In the genomic region with DNA sequence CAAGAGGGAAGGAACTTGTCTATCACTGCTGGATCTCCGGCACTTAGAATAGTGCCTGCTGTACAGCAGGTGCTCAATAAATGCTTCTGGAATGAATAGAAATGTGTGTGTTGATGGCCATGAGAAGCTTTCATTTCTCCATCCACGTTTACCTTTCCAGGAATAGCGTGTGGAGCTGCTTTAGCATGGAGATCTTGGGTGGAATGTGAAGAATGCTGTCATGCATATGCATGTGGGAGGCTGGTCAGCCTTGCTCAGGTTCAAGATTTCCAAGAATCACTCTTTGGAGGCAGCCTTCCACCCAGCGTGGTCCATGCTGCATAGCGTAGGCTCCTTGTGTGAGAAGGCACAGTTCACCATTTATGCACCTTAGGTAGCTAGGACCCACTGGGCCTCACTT, we compare ENCODE assay signal across 21 cellular contexts. TPM values are rescaled to one million over a fixed set of nuclear protein-coding genes. Genes with fewer than 3 reads are reported as not detected.
DNase-seq lines count a peak whose midpoint lies in the region; ATAC-seq and TF ChIP-seq lines count a peak whose summit lies in the region.
"Had no signal": no experiment of that assay in that cellular context is flagged by ENCODE, and none has a peak within 500 bp of the region (broad histone marks: within the 10 kb centered on the region; RNA-seq: fewer than 3 reads in every experiment).

No MANE protein-coding gene starts in this region.

- peaks cover 90% of the 10 kb centered on the region for H3K4me1 ChIP-seq in stomach smooth muscle (ENCODE audit: control insufficient read depth, insufficient read depth, low read length)
- H3K4me1 ChIP-seq in foreskin keratinocyte: no peaks in the 10 kb centered on the region
- H3K4me1 ChIP-seq: prostate gland had no signal

- H3K27me3 ChIP-seq in stomach smooth muscle (ENCODE audit: control insufficient read depth in 1 of 2, insufficient read depth in 2 of 2, low read length in 2 of 2): no peaks in the 10 kb centered on the region
- no peaks in the 10 kb centered on the region for H3K27me3 ChIP-seq in foreskin keratinocyte
- H3K27me3 ChIP-seq: heart left ventricle had no signal

- H3K4me3 ChIP-seq in choroid plexus epithelial cell (ENCODE audit: low read depth, low read length): no peak overlapping the region
- no peak overlapping the region for H3K4me3 ChIP-seq in stomach smooth muscle (ENCODE audit: low read length in 2 of 2)
- H3K4me3 ChIP-seq: heart left ventricle, prostate gland had no signal

- no peak for ATAC-seq in HG03135 (IDR thresholded peaks at IDR 0.05; ENCODE audit: unreplicated experiment)
- no peak for ATAC-seq in foreskin keratinocyte
- ATAC-seq in activated CD8-positive, alpha-beta T cell treated with anti-CD3 and anti-CD28 coated beads, Interleukin-2, amount 10 ng/mL, durations not matched to agents 7 days and 5 days: no peak
- ATAC-seq: activated naive CD8-positive, alpha-beta T cell treated with anti-CD3 and anti-CD28 coated beads, Interleukin-2, amount 50 U/mL, for 24 hours; esophagus mucosa had no signal

- no peaks in the 10 kb centered on the region for H3K9me3 Mint-ChIP-seq in activated CD8-positive, alpha-beta T cell treated with anti-CD3 and anti-CD28 coated beads, Interleukin-2, amount 10 ng/mL, durations not matched to agents 7 days and 5 days (ENCODE audit: insufficient read depth)
- H3K9me3 Mint-ChIP-seq: activated naive CD8-positive, alpha-beta T cell treated with anti-CD3 and anti-CD28 coated beads, Interleukin-2, amount 50 U/mL, for 24 hours had no signal

- no peaks in the 10 kb centered on the region for H3K4me1 Mint-ChIP-seq in activated CD8-positive, alpha-beta T cell treated with anti-CD3 and anti-CD28 coated beads, Interleukin-2, amount 10 ng/mL, durations not matched to agents 7 days and 5 days (ENCODE audit: low read depth)

- no peak overlapping the region for H3K9ac ChIP-seq in stomach smooth muscle (ENCODE audit: low read length in 2 of 2)

- no peaks in the 10 kb centered on the region for H3K9me3 ChIP-seq in stomach smooth muscle (ENCODE audit: control insufficient read depth in 2 of 2, low read length in 2 of 2)
- H3K9me3 ChIP-seq: prostate gland had no signal

- peaks cover 11% of the 10 kb centered on the region for H3K27me3 Mint-ChIP-seq in activated CD8-positive, alpha-beta T cell treated with anti-CD3 and anti-CD28 coated beads, Interleukin-2, amount 10 ng/mL, durations not matched to agents 7 days and 5 days (ENCODE audit: low read depth)
- H3K27me3 Mint-ChIP-seq: activated naive CD8-positive, alpha-beta T cell treated with anti-CD3 and anti-CD28 coated beads, Interleukin-2, amount 50 U/mL, for 24 hours had no signal

- DNase-seq in H4 (ENCODE audit: low spot score): peak; percentile 34
- peak; percentile 41 for DNase-seq in choroid plexus epithelial cell (ENCODE audit: low read depth)
- DNase-seq in kidney tubule cell (ENCODE audit: low spot score): peak; percentile 23
- no peak for DNase-seq in foreskin keratinocyte
- DNase-seq in activated CD8-positive, alpha-beta T cell treated with anti-CD3 and anti-CD28 coated beads, Interleukin-2, amount 10 ng/mL, durations not matched to agents 7 days and 5 days: no peak
- DNase-seq: activated naive CD8-positive, alpha-beta T cell treated with anti-CD3 and anti-CD28 coated beads, Interleukin-2, amount 50 U/mL, for 24 hours; caudate nucleus; COR-L47; DND-41; Karpas-422; NCI-H1092; NCI-H2081 treated with DMSO at 0.1 percent for 48 hours; NCI-H510A treated with DMSO at 0.1 percent for 48 hours; RPMI8226 had no signal

- H3K27ac ChIP-seq in stomach smooth muscle (ENCODE audit: low read length) (peak overlapping the region; percentile 46), foreskin keratinocyte (no peak overlapping the region)
- H3K27ac ChIP-seq: prostate gland had no signal

- no peak overlapping the region for H3K4me3 Mint-ChIP-seq in activated CD8-positive, alpha-beta T cell treated with anti-CD3 and anti-CD28 coated beads, Interleukin-2, amount 10 ng/mL, durations not matched to agents 7 days and 5 days
- H3K4me3 Mint-ChIP-seq: activated naive CD8-positive, alpha-beta T cell treated with anti-CD3 and anti-CD28 coated beads, Interleukin-2, amount 50 U/mL, for 24 hours had no signal

- H3K36me3 ChIP-seq in stomach smooth muscle (ENCODE audit: control insufficient read depth in 2 of 2, insufficient read depth in 2 of 2, low read length in 2 of 2): no peaks in the 10 kb centered on the region
- H3K36me3 ChIP-seq: heart left ventricle, prostate gland had no signal

- TF ChIP-seq CTCF in choroid plexus epithelial cell (conservative IDR thresholded peaks at IDR 0.05; ENCODE audit: low read depth, low read length) (no peak), foreskin keratinocyte (conservative IDR thresholded peaks at IDR 0.05) (no peak)

- CTCF ChIA-PET in activated CD8-positive, alpha-beta T cell treated with anti-CD3 and anti-CD28 coated beads, Interleukin-2, amount 10 ng/mL, durations not matched to agents 7 days and 5 days (lab: Charles Lee): interaction anchor here (1.1 to 1.6 kb wide), 2 partner anchors 115 to 156 kb away, joined by 3 to 4 read pairs; no protein-coding TSS in a partner anchor

- H3K36me3 Mint-ChIP-seq in activated CD8-positive, alpha-beta T cell treated with anti-CD3 and anti-CD28 coated beads, Interleukin-2, amount 10 ng/mL, durations not matched to agents 7 days and 5 days (ENCODE audit: low read depth): no peaks in the 10 kb centered on the region

- H3K27ac Mint-ChIP-seq in activated CD8-positive, alpha-beta T cell treated with anti-CD3 and anti-CD28 coated beads, Interleukin-2, amount 10 ng/mL, durations not matched to agents 7 days and 5 days: no peak overlapping the region
- H3K27ac Mint-ChIP-seq: activated naive CD8-positive, alpha-beta T cell treated with anti-CD3 and anti-CD28 coated beads, Interleukin-2, amount 50 U/mL, for 24 hours had no signal

- POLR2A ChIA-PET in activated CD8-positive, alpha-beta T cell treated with anti-CD3 and anti-CD28 coated beads, Interleukin-2, amount 10 ng/mL, durations not matched to agents 7 days and 5 days (lab: Charles Lee): no interaction called here

RNA-seq across cellular contexts. Expression of a gene that starts 19.2 kb away (rescaled TPM):
- 1.6 and 1.8 TPM in 2 replicates for total RNA-seq in H4 (2014; rRNA removed; shearing (Covaris generic))
- not detected in 2 replicates for total RNA-seq in foreskin keratinocyte
- polyA plus RNA-seq in foreskin keratinocyte: 0.01 TPM in 1 of 2 replicates, not detected in the other
- under 1 TPM; 0.37 to 0.76 TPM for total RNA-seq in activated CD8-positive, alpha-beta T cell treated with anti-CD3 and anti-CD28 coated beads, Interleukin-2, amount 10 ng/mL, durations not matched to agents 7 days and 5 days
- total RNA-seq: HT-29 had no signal
- polyA plus RNA-seq: keratinocyte had no signal

Comparison
In these comparisons a context has a peak if more than half of its experiments do, and no peak if none do; other contexts are left out.
1. DNase-seq: peak in H4 (single experiment), choroid plexus epithelial cell (single experiment) and kidney tubule cell (single experiment); none in foreskin keratinocyte (0 of 2) and activated CD8-positive, alpha-beta T cell treated with anti-CD3 and anti-CD28 coated beads, Interleukin-2, amount 10 ng/mL, durations not matched to agents 7 days and 5 days (single experiment).